22 cellular contexts compared by ENCODE assay signal in the genomic region with DNA sequence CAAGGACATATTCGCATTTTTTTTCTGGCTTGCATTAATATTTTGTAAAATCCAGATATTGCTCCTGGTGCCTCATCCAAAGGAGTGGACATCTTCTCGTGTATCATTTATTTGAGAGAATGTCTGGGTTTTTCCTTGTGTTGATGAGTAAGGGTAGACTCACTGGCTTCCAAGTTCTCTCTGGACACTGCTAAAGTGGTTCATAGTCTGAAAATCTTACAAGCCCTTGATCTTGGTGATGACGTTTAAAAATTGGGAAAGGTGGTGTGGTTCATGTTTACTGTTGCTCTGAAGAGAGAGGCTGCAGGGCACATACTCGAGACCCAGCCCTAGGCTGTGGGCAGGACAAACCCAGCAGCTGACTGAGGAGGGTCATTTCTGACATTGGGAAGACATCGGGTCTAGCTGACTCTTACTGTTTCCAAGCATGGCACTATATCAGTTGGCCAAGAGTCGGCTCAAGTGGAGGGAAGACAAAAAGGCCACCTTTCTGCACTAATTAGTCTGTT.
"Had no signal": no experiment of that assay in that cellular context is flagged by ENCODE, and none has a peak within 500 bp of the region (broad histone marks: within the 10 kb centered on the region; RNA-seq: fewer than 3 reads in every experiment).

No MANE protein-coding gene starts in this region.

- FAIRE-seq: endometrium, kidney had no signal

- H3K27ac ChIP-seq: hepatocyte, psoas muscle, right lobe of liver, spleen, testis, tibial nerve had no signal

- H3K4me3 ChIP-seq: hepatocyte, lung, psoas muscle, right lobe of liver, spleen, testis, tibial nerve had no signal

- DNase-seq: effector memory CD4-positive, alpha-beta T cell; erythroblast; head of caudate nucleus; kidney; left cardiac atrium; left ventricle myocardium superior; mesendoderm; naive B cell; psoas muscle; retina; right lobe of liver; spleen; stimulated activated CD4-positive, alpha-beta T cell treated with anti-CD3 and anti-CD28 coated beads, Interleukin-15, amount 100 ng/mL, for 24 hours; stimulated activated CD4-positive, alpha-beta T cell treated with anti-CD3 and anti-CD28 coated beads, Interleukin-1b, Interleukin-23, amount 100 ng/mL, for 48 hours; stimulated activated CD4-positive, alpha-beta T cell treated with anti-CD3 and anti-CD28 coated beads, Interleukin-4, amount 100 ng/mL, for 24 hours; stimulated activated naive B cell treated with anti-CD40 and anti-IgM and Interleukin-4, amounts not matched to agents 10 μg/mL and 1 μg/mL and 100 μg/mL, for 72 hours; stimulated activated naive CD8-positive, alpha-beta T cell treated with anti-CD3 and anti-CD28 coated beads, Interleukin-15, amount 100 ng/mL, for 72 hours; testis had no signal

- H3K36me3 ChIP-seq: right lobe of liver, spleen, tibial nerve had no signal

- ATAC-seq: left cardiac atrium; left ventricle myocardium superior; psoas muscle; right lobe of liver; stimulated activated naive B cell treated with anti-CD40 and anti-IgM and Interleukin-4, amounts not matched to agents 10 μg/mL and 1 μg/mL and 100 μg/mL, for 72 hours; stimulated activated naive CD8-positive, alpha-beta T cell treated with anti-CD3 and anti-CD28 coated beads, Interleukin-15, amount 100 ng/mL, for 72 hours had no signal

- H2AFZ ChIP-seq: hepatocyte had no signal

- H3K9me3 ChIP-seq: psoas muscle, right lobe of liver, spleen, testis, tibial nerve had no signal

- H3K27me3 ChIP-seq: hepatocyte, right lobe of liver, testis, tibial nerve had no signal

- H3K4me1 ChIP-seq: psoas muscle, right lobe of liver, spleen, testis had no signal

- H3K79me2 ChIP-seq: hepatocyte had no signal

- H3K4me2 ChIP-seq: hepatocyte had no signal
